Comparison of ENCODE assay signal across 23 cellular contexts in genomic region chr4:181877329-181877848, GRCh38.
DNase-seq lines count a peak whose midpoint lies in the region; ATAC-seq and TF ChIP-seq lines count a peak whose summit lies in the region.
"Had no signal": no experiment of that assay in that cellular context is flagged by ENCODE, and none has a peak within 500 bp of the region (broad histone marks: within the 10 kb centered on the region; RNA-seq: fewer than 3 reads in every experiment).

No MANE protein-coding gene starts in this region.

- in situ Hi-C loops in Caki2 (cut with HindIII; ENCODE audit: low pct_unique_long_range_greater_than_20kb, low sequenced_read_pairs) (no loop called here), brain microvascular endothelial cell (cut with HindIII; ENCODE audit: low pct_ligation_motif_present, low sequenced_read_pairs) (no loop called here), ACHN (cut with HindIII; ENCODE audit: low pct_ligation_motif_present, low pct_unique_long_range_greater_than_20kb, low sequenced_read_pairs) (no loop called here)

- no peak for TF ChIP-seq EP300 in Ishikawa (IDR thresholded peaks at IDR 0.05; ENCODE audit: borderline replicate concordance)

- ATAC-seq in HG02610 (IDR thresholded peaks at IDR 0.05; ENCODE audit: unreplicated experiment): no peak
- ATAC-seq in GM18517 (IDR thresholded peaks at IDR 0.05; ENCODE audit: unreplicated experiment): no peak
- ATAC-seq: activated T-helper 17 cell treated with anti-CD3 and anti-CD28 coated beads, Interleukin-2, amount 50 U/mL, for 72 hours; GM12878; natural killer cell treated with Interleukin-12 subunit alpha and Interleukin-12 subunit beta and Interleukin-15 and Interleukin-18, amount 100 ng/mL, for 72 hours; right cardiac atrium had no signal

- H3K4me3 ChIP-seq in brain microvascular endothelial cell (ENCODE audit: low read depth, low read length): no peak overlapping the region
- H3K4me3 ChIP-seq: dorsolateral prefrontal cortex, GM12878, GM23248, pancreas had no signal

- no peaks in the 10 kb centered on the region for H3K36me3 ChIP-seq in brain microvascular endothelial cell (replicated peaks)
- H3K36me3 ChIP-seq: pancreas had no signal

- no peak overlapping the region for H3K27ac ChIP-seq in brain microvascular endothelial cell
- H3K27ac ChIP-seq: dorsolateral prefrontal cortex, GM23248, pancreas had no signal

- H3K27me3 ChIP-seq in brain microvascular endothelial cell (replicated peaks): no peaks in the 10 kb centered on the region
- H3K27me3 ChIP-seq: dorsolateral prefrontal cortex, pancreas had no signal

- DNase-seq in Caki2 (ENCODE audit: low read depth) (peak; percentile 9), brain microvascular endothelial cell (peak; percentile 5), iris pigment epithelial cell (ENCODE audit: low read depth) (peak; percentile 60), ACHN (no peak), NCI-H748 (lab: John Stamatoyannopoulos, UW; ENCODE audit: unreplicated experiment) (no peak)
- DNase-seq: activated CD4-positive, alpha-beta T cell treated with anti-CD3 and anti-CD28 coated beads, Interleukin-2, amount 10 ng/mL, durations not matched to agents 24 days and 14 days; CD4-positive, CD25-positive, alpha-beta regulatory T cell; dorsolateral prefrontal cortex; GM23248; NCI-H1436 treated with DMSO at 0.1 percent for 48 hours; NCI-H2171 treated with DMSO at 0.1 percent for 48 hours; NCI-H748 treated with DMSO at 0.1 percent for 48 hours; pancreas; right cardiac atrium; SHP77 treated with DMSO at 0.1 percent for 48 hours; stimulated activated CD4-positive, alpha-beta T cell treated with anti-CD3 and anti-CD28 coated beads, Interleukin-15, amount 100 ng/mL, for 24 hours; T-helper 1 cell had no signal

- TF ChIP-seq RAD21 in Ishikawa (IDR thresholded peaks at IDR 0.05; ENCODE audit: low read depth): no peak

- no peak for TF ChIP-seq CTCF in brain microvascular endothelial cell (IDR thresholded peaks at IDR 0.05; ENCODE audit: low read depth, low read length, missing control alignments)

TF ChIP-seq in Ishikawa, 13 proteins besides CTCF, POLR2A, EP300 and RAD21:
- TF ChIP-seq TCF12 (IDR thresholded peaks at IDR 0.05; ENCODE audit: low read depth) (0 out of 2 replicates have a peak, but pooled peaks have one; percentile 29), ZBTB7A (IDR thresholded peaks at IDR 0.05; ENCODE audit: low read depth) (no peak), YY1 (IDR thresholded peaks at IDR 0.05; ENCODE audit: low read depth) (no peak), MAX (IDR thresholded peaks at IDR 0.05) (no peak)
TF ChIP-seq in Ishikawa: peak in this region for 1.

Comparison
In these comparisons a context has a peak if more than half of its experiments do, and no peak if none do; other contexts are left out.
1. DNase-seq: peak in Caki2 (single experiment), brain microvascular endothelial cell (single experiment) and iris pigment epithelial cell (single experiment); none in ACHN (single experiment) and NCI-H748 (single experiment).